29 cellular contexts compared by ENCODE assay signal in the genomic region with DNA sequence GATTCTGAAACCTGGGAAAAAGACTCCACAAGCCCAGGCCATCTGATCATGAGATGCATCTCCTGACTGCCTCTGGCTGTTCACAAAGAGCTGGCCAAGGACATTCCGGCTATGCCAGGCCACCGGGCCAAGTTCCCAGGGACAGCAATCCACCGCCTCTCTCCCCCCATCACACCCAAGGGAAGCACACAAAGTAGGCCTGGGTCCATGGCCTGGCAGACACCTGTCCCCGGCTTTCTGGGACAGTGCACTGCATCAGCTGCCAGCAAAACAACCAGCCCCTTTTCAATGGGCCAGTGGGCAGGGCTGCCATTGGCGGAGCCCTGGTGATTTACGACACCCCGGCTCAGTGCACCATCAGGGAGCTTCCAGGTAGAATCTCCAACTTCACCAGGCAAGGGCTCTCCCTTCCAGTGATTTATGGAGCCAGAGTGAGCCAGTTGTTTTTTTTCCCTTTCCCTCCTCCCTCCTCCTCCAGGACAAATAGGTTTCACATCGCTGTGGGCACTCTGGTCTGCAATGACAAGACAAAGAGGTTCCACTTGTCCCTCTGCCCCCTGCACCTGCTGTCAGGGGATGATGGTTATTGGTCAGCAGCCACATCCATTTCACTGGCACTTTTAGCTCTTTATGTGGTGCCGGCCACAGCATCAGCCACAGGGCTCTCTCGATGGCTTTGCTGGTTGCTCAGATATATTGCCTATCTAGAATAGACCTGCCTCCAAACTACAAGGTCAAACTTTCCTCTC.
DNase-seq lines count a peak whose midpoint lies in the region; ATAC-seq and TF ChIP-seq lines count a peak whose summit lies in the region.
"Had no signal": no experiment of that assay in that cellular context is flagged by ENCODE, and none has a peak within 500 bp of the region (broad histone marks: within the 10 kb centered on the region; RNA-seq: fewer than 3 reads in every experiment).

No MANE protein-coding gene starts in this region.

- peaks cover 26% of the 10 kb centered on the region for H3K4me1 Mint-ChIP-seq in GM23338
- H3K4me1 Mint-ChIP-seq: activated naive CD8-positive, alpha-beta T cell treated with anti-CD3 and anti-CD28 coated beads for 36 hours; B cell; CD8-positive, alpha-beta memory T cell; T-cell had no signal

- H3F3A ChIP-seq in GM23338 (replicated peaks; ENCODE audit: low read depth) = no peaks in the 10 kb centered on the region

- no peak overlapping the region for H3K4me3 Mint-ChIP-seq in GM23338
- H3K4me3 Mint-ChIP-seq: activated naive CD8-positive, alpha-beta T cell treated with anti-CD3 and anti-CD28 coated beads for 36 hours; B cell; CD8-positive, alpha-beta memory T cell; H9; neural crest cell; T-cell had no signal

- WGBS in prostate gland = 57% methylated on average over 10 of the region's 10 CpGs

- ATAC-seq in GM23338 (no peak), GM18519 (IDR thresholded peaks at IDR 0.05; ENCODE audit: low FRiP score, unreplicated experiment) (no peak)
- ATAC-seq: T-cell had no signal

- TF ChIP-seq CTCF in prostate gland (IDR thresholded peaks at IDR 0.05) (no peak), GM23338 (conservative IDR thresholded peaks at IDR 0.05; ENCODE audit: low read depth in 2 of 2) (no peak)

- H3K4me2 ChIP-seq in GM23338 = no peak overlapping the region
- H3K4me2 ChIP-seq: KMS-11 had no signal

- intact Hi-C loops in prostate gland (cut with DNase I) = no loop called here

- H3K27ac Mint-ChIP-seq in GM23338 = no peak overlapping the region
- H3K27ac Mint-ChIP-seq: activated naive CD8-positive, alpha-beta T cell treated with anti-CD3 and anti-CD28 coated beads for 36 hours; B cell; CD8-positive, alpha-beta memory T cell; H9; T-cell had no signal

- no peak for TF ChIP-seq POLR2A in prostate gland (IDR thresholded peaks at IDR 0.05)

- H3K27ac ChIP-seq in SK-N-MC = peak overlapping the region; percentile 81
- H3K27ac ChIP-seq in prostate gland = no peak overlapping the region
- H3K27ac ChIP-seq in GM23338 (ENCODE audit: low read depth) = no peak overlapping the region
- H3K27ac ChIP-seq: ascending aorta, KMS-11, parathyroid adenoma, right atrium auricular region, SJCRH30, thyroid gland had no signal

- H3K9me3 ChIP-seq in SK-N-MC (ENCODE audit: low read depth, low read length) (no peaks in the 10 kb centered on the region), prostate gland (no peaks in the 10 kb centered on the region)
- H3K9me3 ChIP-seq: ascending aorta, MG63, right atrium auricular region, SJCRH30, thyroid gland had no signal

- H3K27me3 Mint-ChIP-seq in GM23338 (ENCODE audit: insufficient read depth, low read depth, poor library complexity) = peaks cover 6% of the 10 kb centered on the region

- no peak overlapping the region for H2AFZ ChIP-seq in GM23338
- H2AFZ ChIP-seq: parathyroid adenoma had no signal

- H3K9ac ChIP-seq in SK-N-MC (ENCODE audit: insufficient read length) = no peak overlapping the region
- H3K9ac ChIP-seq: KMS-11, parathyroid adenoma had no signal

- no peaks in the 10 kb centered on the region for H3K27me3 ChIP-seq in prostate gland (replicated peaks; ENCODE audit: insufficient read depth)
- no peaks in the 10 kb centered on the region for H3K27me3 ChIP-seq in GM23338 (ENCODE audit: insufficient read depth)
- H3K27me3 ChIP-seq: ascending aorta, MG63, right atrium auricular region, SJCRH30, thyroid gland had no signal

- DNase-seq in COLO668 (lab: John Stamatoyannopoulos, UW; ENCODE audit: unreplicated experiment) (peak; percentile 78), NCI-H2029 (lab: John Stamatoyannopoulos, UW) (peak; percentile 85), SK-N-MC (ENCODE audit: low read depth, low spot score) (no peak), prostate gland (ENCODE audit: low spot score) (peak; percentile 15), GM23338 (ENCODE audit: low spot score) (no peak)
- DNase-seq in activated CD4-positive, alpha-beta T cell treated with anti-CD3 and anti-CD28 coated beads for 48 hours = no peak
- DNase-seq in stimulated activated CD4-positive, alpha-beta T cell treated with anti-CD3 and anti-CD28 coated beads, Interleukin-4, amount 100 ng/mL, for 1 hour = no peak
- DNase-seq: ACHN; activated CD4-positive, alpha-beta T cell treated with anti-CD3 and anti-CD28 coated beads, Interleukin-2, amount 50 U/mL, for 1 hour; activated effector memory CD4-positive, alpha-beta T cell treated with Interleukin-2 at 50 U/mL for 16 hours; activated naive CD8-positive, alpha-beta T cell treated with anti-CD3 and anti-CD28 coated beads for 36 hours; activated T-cell treated with anti-CD3 and anti-CD28 coated beads, Interleukin-2, amount 50 U/mL, for 1 hour; CD8-positive, alpha-beta memory T cell; DMS 273 treated with DMSO at 0.1 percent for 48 hours; H9; hippocampal formation; MG63; NCI-H1436; NCI-H526 treated with DMSO at 0.1 percent for 48 hours; SJCRH30; T-cell; thyroid gland had no signal

- H3K9me3 Mint-ChIP-seq in GM23338 = peaks cover 11% of the 10 kb centered on the region
- H3K9me3 Mint-ChIP-seq: activated naive CD8-positive, alpha-beta T cell treated with anti-CD3 and anti-CD28 coated beads for 36 hours; CD8-positive, alpha-beta memory T cell; neural crest cell had no signal

- H3K36me3 Mint-ChIP-seq in GM23338 (ENCODE audit: low read depth) = peaks cover 8% of the 10 kb centered on the region
- H3K36me3 Mint-ChIP-seq: activated naive CD8-positive, alpha-beta T cell treated with anti-CD3 and anti-CD28 coated beads for 36 hours; CD8-positive, alpha-beta memory T cell; T-cell had no signal

- H3K4me3 ChIP-seq in SK-N-MC (no peak overlapping the region), prostate gland (no peak overlapping the region), GM23338 (no peak overlapping the region)
- H3K4me3 ChIP-seq: ascending aorta, MG63, right atrium auricular region, SJCRH30, thyroid gland had no signal

- H3K36me3 ChIP-seq in SK-N-MC (ENCODE audit: insufficient read depth, low read length) = no peaks in the 10 kb centered on the region
- no peaks in the 10 kb centered on the region for H3K36me3 ChIP-seq in prostate gland
- no peaks in the 10 kb centered on the region for H3K36me3 ChIP-seq in GM23338 (ENCODE audit: insufficient read depth)
- H3K36me3 ChIP-seq: ascending aorta, MG63, right atrium auricular region, SJCRH30, thyroid gland had no signal

- H3K79me2 ChIP-seq in GM23338 (replicated peaks; ENCODE audit: insufficient read depth) = no peaks in the 10 kb centered on the region
- H3K79me2 ChIP-seq: parathyroid adenoma had no signal

- peaks cover 6% of the 10 kb centered on the region; the same call in 1 of the 2 replicates for H3K9me2 ChIP-seq in GM23338 (ENCODE audit: insufficient read depth)

- H3K4me1 ChIP-seq in prostate gland (replicated peaks) (no peaks in the 10 kb centered on the region), GM23338 (ENCODE audit: insufficient read depth) (peaks cover 11% of the 10 kb centered on the region; the same call in 1 of the 2 replicates)
- H3K4me1 ChIP-seq: ascending aorta, thyroid gland had no signal

- no peaks in the 10 kb centered on the region for H4K20me1 ChIP-seq in GM23338 (replicated peaks; ENCODE audit: insufficient read depth)

TF ChIP-seq in GM23338, 12 proteins besides CTCF, POLR2A, EP300 and RAD21:
- TF ChIP-seq ZNF114 (CRISPR knock-in tag; IDR thresholded peaks at IDR 0.05) = no peak
- TF ChIP-seq EZH2phosphoT487 (IDR thresholded peaks at IDR 0.05; ENCODE audit: unreplicated experiment) = no peak
- no peak for TF ChIP-seq POLR2AphosphoS5 (IDR thresholded peaks at IDR 0.05; ENCODE audit: low read depth)
- TF ChIP-seq, protein P1, sequence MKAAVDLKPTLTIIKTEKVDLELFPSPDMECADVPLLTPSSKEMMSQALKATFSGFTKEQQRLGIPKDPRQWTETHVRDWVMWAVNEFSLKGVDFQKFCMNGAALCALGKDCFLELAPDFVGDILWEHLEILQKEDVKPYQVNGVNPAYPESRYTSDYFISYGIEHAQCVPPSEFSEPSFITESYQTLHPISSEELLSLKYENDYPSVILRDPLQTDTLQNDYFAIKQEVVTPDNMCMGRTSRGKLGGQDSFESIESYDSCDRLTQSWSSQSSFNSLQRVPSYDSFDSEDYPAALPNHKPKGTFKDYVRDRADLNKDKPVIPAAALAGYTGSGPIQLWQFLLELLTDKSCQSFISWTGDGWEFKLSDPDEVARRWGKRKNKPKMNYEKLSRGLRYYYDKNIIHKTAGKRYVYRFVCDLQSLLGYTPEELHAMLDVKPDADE (IDR thresholded peaks at IDR 0.05) = no peak
- TF ChIP-seq EZH2 (IDR thresholded peaks at IDR 0.05; ENCODE audit: low read depth, unreplicated experiment) = no peak
- TF ChIP-seq CREB1 (CRISPR knock-in tag; IDR thresholded peaks at IDR 0.05; ENCODE audit: low read depth) = no peak
- TF ChIP-seq ZNF331 (CRISPR knock-in tag; IDR thresholded peaks at IDR 0.05; ENCODE audit: low read depth) = no peak
- TF ChIP-seq, protein P2, sequence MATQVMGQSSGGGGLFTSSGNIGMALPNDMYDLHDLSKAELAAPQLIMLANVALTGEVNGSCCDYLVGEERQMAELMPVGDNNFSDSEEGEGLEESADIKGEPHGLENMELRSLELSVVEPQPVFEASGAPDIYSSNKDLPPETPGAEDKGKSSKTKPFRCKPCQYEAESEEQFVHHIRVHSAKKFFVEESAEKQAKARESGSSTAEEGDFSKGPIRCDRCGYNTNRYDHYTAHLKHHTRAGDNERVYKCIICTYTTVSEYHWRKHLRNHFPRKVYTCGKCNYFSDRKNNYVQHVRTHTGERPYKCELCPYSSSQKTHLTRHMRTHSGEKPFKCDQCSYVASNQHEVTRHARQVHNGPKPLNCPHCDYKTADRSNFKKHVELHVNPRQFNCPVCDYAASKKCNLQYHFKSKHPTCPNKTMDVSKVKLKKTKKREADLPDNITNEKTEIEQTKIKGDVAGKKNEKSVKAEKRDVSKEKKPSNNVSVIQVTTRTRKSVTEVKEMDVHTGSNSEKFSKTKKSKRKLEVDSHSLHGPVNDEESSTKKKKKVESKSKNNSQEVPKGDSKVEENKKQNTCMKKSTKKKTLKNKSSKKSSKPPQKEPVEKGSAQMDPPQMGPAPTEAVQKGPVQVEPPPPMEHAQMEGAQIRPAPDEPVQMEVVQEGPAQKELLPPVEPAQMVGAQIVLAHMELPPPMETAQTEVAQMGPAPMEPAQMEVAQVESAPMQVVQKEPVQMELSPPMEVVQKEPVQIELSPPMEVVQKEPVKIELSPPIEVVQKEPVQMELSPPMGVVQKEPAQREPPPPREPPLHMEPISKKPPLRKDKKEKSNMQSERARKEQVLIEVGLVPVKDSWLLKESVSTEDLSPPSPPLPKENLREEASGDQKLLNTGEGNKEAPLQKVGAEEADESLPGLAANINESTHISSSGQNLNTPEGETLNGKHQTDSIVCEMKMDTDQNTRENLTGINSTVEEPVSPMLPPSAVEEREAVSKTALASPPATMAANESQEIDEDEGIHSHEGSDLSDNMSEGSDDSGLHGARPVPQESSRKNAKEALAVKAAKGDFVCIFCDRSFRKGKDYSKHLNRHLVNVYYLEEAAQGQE (IDR thresholded peaks at IDR 0.05; ENCODE audit: unreplicated experiment) = no peak
- TF ChIP-seq STAT1 (IDR thresholded peaks at IDR 0.05; ENCODE audit: unreplicated experiment) = no peak

Comparison
In these comparisons a context has a peak if more than half of its experiments do, and no peak if none do; other contexts are left out.
1. DNase-seq: peak in COLO668 (single experiment), NCI-H2029 (single experiment) and prostate gland (single experiment); none in SK-N-MC (single experiment), GM23338 (single experiment), activated CD4-positive, alpha-beta T cell treated with anti-CD3 and anti-CD28 coated beads for 48 hours (single experiment) and stimulated activated CD4-positive, alpha-beta T cell treated with anti-CD3 and anti-CD28 coated beads, Interleukin-4, amount 100 ng/mL, for 1 hour (single experiment).